Comparison of ENCODE assay signal across 8 cellular contexts in genomic region chr4:155972098-155972497, GRCh38. TPM values are rescaled to one million over a fixed set of nuclear protein-coding genes. Genes with fewer than 3 reads are reported as not detected.
A peak's percentile ranks its signal among the peaks of the same experiment; 100 is the strongest.
DNase-seq lines count a peak whose midpoint lies in the region; ATAC-seq and TF ChIP-seq lines count a peak whose summit lies in the region.

No MANE protein-coding gene starts in this region.

- POLR2A ChIA-PET in AG04449 (lab: Yijun Ruan, JAX) = no interaction called here

- no peak overlapping the region for H3K9ac ChIP-seq in smooth muscle cell (ENCODE audit: low read depth)

- peaks cover 9% of the 10 kb centered on the region for H3F3A ChIP-seq in smooth muscle cell (ENCODE audit: low read depth)

- no peaks in the 10 kb centered on the region for H3K27me3 ChIP-seq in smooth muscle cell (ENCODE audit: low read depth)

- no peaks in the 10 kb centered on the region for H4K20me1 ChIP-seq in smooth muscle cell (ENCODE audit: low read depth)

- CTCF ChIA-PET in AG04449 (lab: Yijun Ruan, JAX) = interaction anchor here (0.6 to 0.7 kb wide), 2 partner anchors 19 to 256 kb away, joined by 3 read pairs; no protein-coding TSS in a partner anchor

- TF ChIP-seq CTCF in AG04449 (IDR thresholded peaks at IDR 0.05; ENCODE audit: insufficient read depth, low read length, missing control alignments) = peak; percentile 36
- TF ChIP-seq CTCF in choroid plexus epithelial cell (conservative IDR thresholded peaks at IDR 0.05; ENCODE audit: low read depth, low read length) = peak; percentile 79
- peak; percentile 32 for TF ChIP-seq CTCF in smooth muscle cell (IDR thresholded peaks at IDR 0.05; ENCODE audit: borderline replicate concordance, insufficient read depth, poor library complexity, severe bottlenecking)

- no peaks in the 10 kb centered on the region for H3K36me3 ChIP-seq in smooth muscle cell (ENCODE audit: low read depth)

- peak; percentile 44 for ATAC-seq in GM18909 (IDR thresholded peaks at IDR 0.05; ENCODE audit: poor library complexity, unreplicated experiment)
- peak; percentile 43 for ATAC-seq in HG03571 (IDR thresholded peaks at IDR 0.05; ENCODE audit: unreplicated experiment)

- WGBS in smooth muscle cell (ENCODE audit: low lambda C conversion rate) = 39% methylated on average over 4 of the region's 4 CpGs

- no peaks in the 10 kb centered on the region for H3K9me3 ChIP-seq in smooth muscle cell (replicated peaks; ENCODE audit: low read depth)

- H3K4me3 ChIP-seq in AG04449 (ENCODE audit: low read depth, low read length) (no peak overlapping the region), choroid plexus epithelial cell (ENCODE audit: low read depth, low read length) (no peak overlapping the region), smooth muscle cell (no peak overlapping the region)

- H3K79me2 ChIP-seq in smooth muscle cell (ENCODE audit: low read depth) = no peaks in the 10 kb centered on the region

- H3K4me2 ChIP-seq in smooth muscle cell = no peak overlapping the region

- H3K4me1 ChIP-seq in smooth muscle cell (ENCODE audit: low read depth) = peaks cover 23% of the 10 kb centered on the region

- DNase-seq in AG04449 (ENCODE audit: low read depth, low spot score) = no peak
- peak; percentile 79 for DNase-seq in choroid plexus epithelial cell (ENCODE audit: low read depth)
- no peak for DNase-seq in smooth muscle cell (lab: John Stamatoyannopoulos, UW; ENCODE audit: unreplicated experiment)
- DNase-seq in NCI-H128 (lab: John Stamatoyannopoulos, UW; ENCODE audit: unreplicated experiment) = no peak
- no peak for DNase-seq in NCI-H226
- no peak for DNase-seq in activated CD8-positive, alpha-beta memory T cell treated with anti-CD3 and anti-CD28 coated beads, Interleukin-2, amount 50 U/mL, for 48 hours

- H3K27ac ChIP-seq in smooth muscle cell (ENCODE audit: low read depth) = no peak overlapping the region

- peak overlapping the region; percentile 48 for H2AFZ ChIP-seq in smooth muscle cell (ENCODE audit: low read depth)

RNA-seq across cellular contexts. Expression of gene CTSO, which starts 18.4 kb away (rescaled TPM):
- 19.2 and 19.7 TPM in 2 replicates for total RNA-seq in smooth muscle cell
- polyA plus RNA-seq in smooth muscle cell = 12.4 and 15.4 TPM in 2 replicates
